Comparison of ENCODE assay signal across 8 cellular contexts in the genomic region with DNA sequence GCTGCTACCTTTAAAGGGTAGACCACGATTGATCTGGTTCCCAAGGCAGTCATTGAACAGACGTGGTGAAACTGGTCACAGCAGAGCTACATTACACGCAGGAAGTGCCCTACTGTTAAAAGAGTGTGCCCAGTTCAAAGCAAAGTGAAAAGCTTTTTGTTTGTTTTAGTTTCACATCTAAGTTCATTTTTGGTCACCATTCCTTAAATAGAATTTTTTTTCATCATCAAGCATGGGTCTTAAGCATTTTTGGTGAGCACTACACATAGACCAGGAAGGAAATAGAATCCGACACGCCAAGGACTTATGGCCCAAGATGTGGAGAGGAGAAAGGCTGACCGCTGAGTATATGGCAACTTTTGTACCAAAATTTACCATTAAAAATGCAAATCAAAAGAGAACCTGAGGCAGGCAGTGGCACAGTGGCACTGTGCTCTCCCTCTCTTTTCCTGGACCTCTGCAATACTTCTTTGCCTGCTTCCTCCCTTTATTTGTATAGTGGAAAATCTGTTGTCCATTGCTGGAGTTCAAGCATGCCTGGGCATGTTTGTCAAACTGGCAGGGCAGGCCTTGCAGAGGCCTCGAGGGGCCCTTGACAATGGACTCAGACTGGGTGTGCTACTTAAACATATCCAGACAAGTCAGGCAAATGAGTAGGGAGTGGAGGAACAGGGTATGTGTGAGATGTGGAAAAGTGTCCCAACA. TPM values are rescaled to one million over a fixed set of nuclear protein-coding genes. Genes with fewer than 3 reads are reported as not detected.
DNase-seq lines count a peak whose midpoint lies in the region; ATAC-seq lines count a peak whose summit lies in the region.

No MANE protein-coding gene starts in this region.

- H3K27ac Mint-ChIP-seq in activated T-cell treated with anti-CD3 and anti-CD28 coated beads, Interleukin-2, amount 50 U/mL, for 72 hours = peak overlapping the region; percentile 77

- no peaks in the 10 kb centered on the region for H3K36me3 Mint-ChIP-seq in activated T-cell treated with anti-CD3 and anti-CD28 coated beads, Interleukin-2, amount 50 U/mL, for 72 hours (ENCODE audit: insufficient read depth in 2 of 2)

- peak; percentile 16 to 23 for DNase-seq in activated T-cell treated with anti-CD3 and anti-CD28 coated beads, Interleukin-2, amount 50 U/mL, for 72 hours
- DNase-seq in activated T-cell treated with anti-CD3 and anti-CD28 coated beads, Interleukin-2, amount 50 U/mL, for 1 hour = no peak
- DNase-seq in NCI-H526 treated with DMSO at 0.1 percent for 48 hours (lab: John Stamatoyannopoulos, UW) (peak; percentile 98), kidney tubule cell (ENCODE audit: low spot score) (peak; percentile 13), HK-2 (ENCODE audit: unreplicated experiment) (no peak), iPS-NIHi7 (ENCODE audit: extremely low spot score) (no peak)
- no peak for DNase-seq in effector CD8-positive, alpha-beta T cell (lab: John Stamatoyannopoulos, UW)

- H3K27me3 Mint-ChIP-seq in activated T-cell treated with anti-CD3 and anti-CD28 coated beads, Interleukin-2, amount 50 U/mL, for 72 hours (ENCODE audit: low read depth) = no peaks in the 10 kb centered on the region

- no peaks in the 10 kb centered on the region for H3K9me3 Mint-ChIP-seq in activated T-cell treated with anti-CD3 and anti-CD28 coated beads, Interleukin-2, amount 50 U/mL, for 72 hours

- H3K4me1 Mint-ChIP-seq in activated T-cell treated with anti-CD3 and anti-CD28 coated beads, Interleukin-2, amount 50 U/mL, for 72 hours (ENCODE audit: low read depth) = peaks cover 47% of the 10 kb centered on the region

- ATAC-seq in activated T-cell treated with anti-CD3 and anti-CD28 coated beads, Interleukin-2, amount 50 U/mL, for 72 hours (replicated peaks in 1 of 2) = peak; percentile 70 to 83
- ATAC-seq in HG03095 (IDR thresholded peaks at IDR 0.05; ENCODE audit: unreplicated experiment) = peak; percentile 38

- peak overlapping the region in 1 of 2 donors; percentile 30 for H3K4me3 Mint-ChIP-seq in activated T-cell treated with anti-CD3 and anti-CD28 coated beads, Interleukin-2, amount 50 U/mL, for 72 hours

RNA-seq across cellular contexts. Expression of gene HNRNPA3, which starts 42.6 kb away (rescaled TPM):
- 100 to 1,000 TPM; 140 to 148 TPM for total RNA-seq in activated T-cell treated with anti-CD3 and anti-CD28 coated beads, Interleukin-2, amount 50 U/mL, for 72 hours

Comparison
In these comparisons a context has a peak if more than half of its experiments do, and no peak if none do; other contexts are left out.
1. DNase-seq: peak in activated T-cell treated with anti-CD3 and anti-CD28 coated beads, Interleukin-2, amount 50 U/mL, for 72 hours (2 of 2), NCI-H526 treated with DMSO at 0.1 percent for 48 hours (single experiment) and kidney tubule cell (single experiment); none in activated T-cell treated with anti-CD3 and anti-CD28 coated beads, Interleukin-2, amount 50 U/mL, for 1 hour (single experiment), HK-2 (single experiment), effector CD8-positive, alpha-beta T cell (single experiment) and iPS-NIHi7 (single experiment).